ENCODE assay signal across 8 cellular contexts in genomic region chr6:111604259-111605099, GRCh38. TPM values are rescaled to one million over a fixed set of nuclear protein-coding genes. Genes with fewer than 3 reads are reported as not detected.
DNase-seq lines count a peak whose midpoint lies in the region; ATAC-seq and TF ChIP-seq lines count a peak whose summit lies in the region.

No MANE protein-coding gene starts in this region.

- TF ChIP-seq CTCF in activated CD8-positive, alpha-beta T cell treated with anti-CD3 and anti-CD28 coated beads for 36 hours (IDR thresholded peaks at IDR 0.05), result no peak
- no peak for TF ChIP-seq CTCF in neutrophil (IDR thresholded peaks at IDR 0.05)

- intact Hi-C loops in activated CD8-positive, alpha-beta T cell treated with anti-CD3 and anti-CD28 coated beads for 36 hours (cut with micrococcal nuclease), result no loop called here

- no peaks in the 10 kb centered on the region for H3K27me3 ChIP-seq in neutrophil

- H3K9me3 ChIP-seq in neutrophil, result no peaks in the 10 kb centered on the region

- H3K4me1 Mint-ChIP-seq in activated naive CD4-positive, alpha-beta T cell treated with anti-CD3 and anti-CD28 coated beads, Interleukin-2, amount 10 ng/mL, durations not matched to agents 7 days and 5 days, result peaks cover 53% of the 10 kb centered on the region
- peaks cover 39% of the 10 kb centered on the region for H3K4me1 Mint-ChIP-seq in activated CD8-positive, alpha-beta T cell treated with anti-CD3 and anti-CD28 coated beads for 36 hours (ENCODE audit: low read depth)

- H3K4me1 ChIP-seq in neutrophil (ENCODE audit: control insufficient read depth in 1 of 2, insufficient read depth in 1 of 2, low read depth in 1 of 2, low read length in 1 of 2), result peaks cover 29 to 32% of the 10 kb centered on the region in 2 experiments

- H3K27ac ChIP-seq in neutrophil, result peak overlapping the region; percentile 88

- H3K4me3 ChIP-seq in neutrophil (ENCODE audit: low read depth in 1 of 2, low read length in 1 of 2), result peak overlapping the region; percentile 67 to 82

- no peaks in the 10 kb centered on the region for H3K36me3 ChIP-seq in neutrophil

- CTCF ChIA-PET in activated naive CD4-positive, alpha-beta T cell treated with anti-CD3 and anti-CD28 coated beads, Interleukin-2, amount 10 ng/mL, durations not matched to agents 7 days and 5 days (lab: Charles Lee), result interaction anchor here (1.2 to 3.5 kb wide), 7 partner anchors 22 to 395 kb away, joined by 3 to 15 read pairs (median 4); a partner anchor contains a TSS
- CTCF ChIA-PET in activated CD8-positive, alpha-beta T cell treated with anti-CD3 and anti-CD28 coated beads for 36 hours (lab: Charles Lee), result interaction anchor here (0.8 to 3.3 kb wide), 9 partner anchors 32 to 483 kb away, joined by 3 to 16 read pairs (median 3); partner anchors contain the start of genes FAM229B and TUBE1

- DNase-seq in activated naive CD4-positive, alpha-beta T cell treated with anti-CD3 and anti-CD28 coated beads, Interleukin-2, amount 10 ng/mL, durations not matched to agents 7 days and 5 days, result no peak
- DNase-seq in activated naive CD4-positive, alpha-beta T cell (lab: John Stamatoyannopoulos, UW), result no peak
- no peak for DNase-seq in activated CD8-positive, alpha-beta T cell treated with anti-CD3 and anti-CD28 coated beads for 36 hours
- DNase-seq in globus pallidus (ENCODE audit: low spot score) (peak; percentile 81), DMS 273 treated with DMSO at 0.1 percent for 48 hours (lab: John Stamatoyannopoulos, UW) (no peak)

- ATAC-seq in activated CD8-positive, alpha-beta T cell treated with anti-CD3 and anti-CD28 coated beads for 36 hours, result no peak
- no peak for ATAC-seq in HG02678 (IDR thresholded peaks at IDR 0.05; ENCODE audit: unreplicated experiment)
- ATAC-seq in HG02885 (IDR thresholded peaks at IDR 0.05; ENCODE audit: poor library complexity, unreplicated experiment), result no peak

- POLR2A ChIA-PET in activated CD8-positive, alpha-beta T cell treated with anti-CD3 and anti-CD28 coated beads for 36 hours (lab: Charles Lee), result interaction anchor here (0.9 to 2.0 kb wide), 6 partner anchors 18 to 126 kb away, joined by 3 to 9 read pairs (median 4); no protein-coding TSS in a partner anchor

- H3K36me3 Mint-ChIP-seq in activated naive CD4-positive, alpha-beta T cell treated with anti-CD3 and anti-CD28 coated beads, Interleukin-2, amount 10 ng/mL, durations not matched to agents 7 days and 5 days, result peaks cover 1% of the 10 kb centered on the region
- H3K36me3 Mint-ChIP-seq in activated CD8-positive, alpha-beta T cell treated with anti-CD3 and anti-CD28 coated beads for 36 hours (ENCODE audit: low read depth), result peaks cover 3% of the 10 kb centered on the region

- peak overlapping the region; percentile 81 for H3K4me3 Mint-ChIP-seq in activated naive CD4-positive, alpha-beta T cell treated with anti-CD3 and anti-CD28 coated beads, Interleukin-2, amount 10 ng/mL, durations not matched to agents 7 days and 5 days
- peak overlapping the region; percentile 97 for H3K4me3 Mint-ChIP-seq in activated CD8-positive, alpha-beta T cell treated with anti-CD3 and anti-CD28 coated beads for 36 hours

- no peaks in the 10 kb centered on the region for H3K27me3 Mint-ChIP-seq in activated naive CD4-positive, alpha-beta T cell treated with anti-CD3 and anti-CD28 coated beads, Interleukin-2, amount 10 ng/mL, durations not matched to agents 7 days and 5 days
- H3K27me3 Mint-ChIP-seq in activated CD8-positive, alpha-beta T cell treated with anti-CD3 and anti-CD28 coated beads for 36 hours, result no peaks in the 10 kb centered on the region

- peak overlapping the region; percentile 69 for H3K27ac Mint-ChIP-seq in activated naive CD4-positive, alpha-beta T cell treated with anti-CD3 and anti-CD28 coated beads, Interleukin-2, amount 10 ng/mL, durations not matched to agents 7 days and 5 days
- H3K27ac Mint-ChIP-seq in activated CD8-positive, alpha-beta T cell treated with anti-CD3 and anti-CD28 coated beads for 36 hours, result no peak overlapping the region

- no peaks in the 10 kb centered on the region for H3K9me3 Mint-ChIP-seq in activated naive CD4-positive, alpha-beta T cell treated with anti-CD3 and anti-CD28 coated beads, Interleukin-2, amount 10 ng/mL, durations not matched to agents 7 days and 5 days
- H3K9me3 Mint-ChIP-seq in activated CD8-positive, alpha-beta T cell treated with anti-CD3 and anti-CD28 coated beads for 36 hours, result no peaks in the 10 kb centered on the region

RNA-seq across cellular contexts. Expression of gene TRAF3IP2, which starts 1.2 kb away (rescaled TPM):
- total RNA-seq in activated CD8-positive, alpha-beta T cell treated with anti-CD3 and anti-CD28 coated beads for 36 hours, result 10 to 100 TPM; 23.2 to 26.3 TPM
